In genomic region chr2:23299796-23300195, GRCh38 we compare ENCODE assay signal across 27 cellular contexts.
"Had no signal": no experiment of that assay in that cellular context is flagged by ENCODE, and none has a peak within 500 bp of the region (broad histone marks: within the 10 kb centered on the region; RNA-seq: fewer than 3 reads in every experiment).

No MANE protein-coding gene starts in this region.

- H3K9me3 Mint-ChIP-seq: immature natural killer cell; stimulated activated naive B cell treated with anti-CD40 and anti-IgM and Interleukin-4, amounts not matched to agents 10 μg/mL and 1 μg/mL and 100 μg/mL, for 72 hours had no signal

- H3K4me3 ChIP-seq: left lung, lower lobe of right lung, psoas muscle, right atrium auricular region, right lobe of liver, smooth muscle cell, suprapubic skin, thoracic aorta, tibial artery, uterus had no signal

- H3K79me2 ChIP-seq: parathyroid adenoma had no signal

- ATAC-seq: left colon; left lung; lower lobe of right lung; psoas muscle; right lobe of liver; stimulated activated naive B cell treated with anti-CD40 and anti-IgM and Interleukin-4, amounts not matched to agents 10 μg/mL and 1 μg/mL and 100 μg/mL, for 72 hours; stimulated activated naive CD8-positive, alpha-beta T cell treated with anti-CD3 and anti-CD28 coated beads, Interleukin-15, Interleukin-2, amounts not matched to agents 100 U/mL and 50 U/mL, for 24 hours had no signal

- H3K27me3 ChIP-seq: left lung, right atrium auricular region, right lobe of liver, tibial artery, uterus had no signal

- H3K4me1 ChIP-seq: left lung, lower lobe of right lung, parathyroid adenoma, psoas muscle, right atrium auricular region, right lobe of liver, suprapubic skin, tibial artery, uterus had no signal

- H3K27me3 Mint-ChIP-seq: type B pancreatic cell had no signal

- H3K36me3 ChIP-seq: left lung, lower lobe of right lung, right atrium auricular region, right lobe of liver, suprapubic skin, thoracic aorta, tibial artery, uterus had no signal

- H2AFZ ChIP-seq: parathyroid adenoma had no signal

- H3K27ac Mint-ChIP-seq: immature natural killer cell; naive B cell; stimulated activated naive B cell treated with anti-CD40 and anti-IgM and Interleukin-4, amounts not matched to agents 10 μg/mL and 1 μg/mL and 100 μg/mL, for 72 hours; type B pancreatic cell had no signal

- H3K9ac ChIP-seq: parathyroid adenoma had no signal

- DNase-seq: head of caudate nucleus; hippocampal formation; immature natural killer cell; kidney; left colon; left lung; lower lobe of right lung; mammary epithelial cell; mesenchymal stem cell; naive B cell; psoas muscle; right lobe of liver; stimulated activated CD4-positive, alpha-beta T cell treated with anti-CD3 and anti-CD28 coated beads, Interleukin-15, amount 100 ng/mL, for 24 hours; stimulated activated CD4-positive, alpha-beta T cell treated with anti-CD3 and anti-CD28 coated beads, Interleukin-2, amount 100 ng/mL, for 24 hours; stimulated activated CD4-positive, alpha-beta T cell treated with anti-CD3 and anti-CD28 coated beads, Interleukin-4, amount 100 ng/mL, for 1 hour; stimulated activated naive B cell treated with anti-CD40 and anti-IgM and Interleukin-4, amounts not matched to agents 10 μg/mL and 1 μg/mL and 100 μg/mL, for 72 hours; stimulated activated naive CD8-positive, alpha-beta T cell treated with anti-CD3 and anti-CD28 coated beads, Interleukin-15, Interleukin-2, amounts not matched to agents 100 U/mL and 50 U/mL, for 24 hours; tibial artery; uterus had no signal

- H3K4me1 Mint-ChIP-seq: immature natural killer cell; naive B cell; stimulated activated naive B cell treated with anti-CD40 and anti-IgM and Interleukin-4, amounts not matched to agents 10 μg/mL and 1 μg/mL and 100 μg/mL, for 72 hours had no signal

- H3K4me2 ChIP-seq: smooth muscle cell had no signal

- H3K9me3 ChIP-seq: left lung, lower lobe of right lung, psoas muscle, right atrium auricular region, right lobe of liver, suprapubic skin, thoracic aorta, tibial artery, uterus had no signal

- H3K27ac ChIP-seq: left lung, lower lobe of right lung, parathyroid adenoma, psoas muscle, right atrium auricular region, right lobe of liver, suprapubic skin, thoracic aorta, tibial artery, uterus had no signal

- H3K36me3 Mint-ChIP-seq: immature natural killer cell; naive B cell; stimulated activated naive B cell treated with anti-CD40 and anti-IgM and Interleukin-4, amounts not matched to agents 10 μg/mL and 1 μg/mL and 100 μg/mL, for 72 hours; type B pancreatic cell had no signal

- H3K4me3 Mint-ChIP-seq: immature natural killer cell; naive B cell; nephron; neural crest cell; stimulated activated naive B cell treated with anti-CD40 and anti-IgM and Interleukin-4, amounts not matched to agents 10 μg/mL and 1 μg/mL and 100 μg/mL, for 72 hours; type B pancreatic cell had no signal
